In genomic region chr15:70605606-70606410, GRCh38 we compare ENCODE assay signal across 10 cellular contexts.
A peak's percentile ranks its signal among the peaks of the same experiment; 100 is the strongest.
DNase-seq lines count a peak whose midpoint lies in the region; ATAC-seq, FAIRE-seq and TF ChIP-seq lines count a peak whose summit lies in the region.
"Had no signal": no experiment of that assay in that cellular context is flagged by ENCODE, and none has a peak within 500 bp of the region (broad histone marks: within the 10 kb centered on the region; RNA-seq: fewer than 3 reads in every experiment).

No MANE protein-coding gene starts in this region.

- peak; percentile 79 for DNase-seq in M059J (ENCODE audit: low read depth)
- DNase-seq in caudate nucleus (lab: John Stamatoyannopoulos, UW): peak in 52 of 61 donors; percentile 6 to 87 (median 58)
- DNase-seq in kidney: peak; percentile 83
- peak; percentile 82 for DNase-seq in stomach
- DNase-seq in germinal center (ENCODE audit: low spot score): no peak
- DNase-seq in NCI-H1417 treated with DMSO at 0.1 percent for 48 hours (lab: John Stamatoyannopoulos, UW): no peak
- no peak for DNase-seq in stimulated activated naive CD4-positive, alpha-beta T cell (lab: John Stamatoyannopoulos, UW)
- DNase-seq: activated T-cell treated with anti-CD3 and anti-CD28 coated beads, Interleukin-2, amount 50 U/mL, for 72 hours had no signal

- H3K4me3 ChIP-seq in kidney (ENCODE audit: low read length in 2 of 2) (no peak overlapping the region), stomach (no peak overlapping the region)

- H3K36me3 ChIP-seq in kidney (ENCODE audit: control insufficient read depth in 1 of 2, insufficient read depth in 2 of 2, low read length in 2 of 2): no peaks in the 10 kb centered on the region
- no peaks in the 10 kb centered on the region for H3K36me3 ChIP-seq in stomach

- FAIRE-seq in kidney (lab: Jason Lieb, UNC): no peak
- FAIRE-seq: keratinocyte had no signal

- TF ChIP-seq EP300 in stomach (IDR thresholded peaks at IDR 0.05): no peak

- 35 to 53% (median 41%) methylated on average over 7 of the region's 7 CpGs for WGBS in stomach, 5 donors

- no peaks in the 10 kb centered on the region for H3K9me3 ChIP-seq in kidney (ENCODE audit: control insufficient read depth in 1 of 2, low read length in 2 of 2)
- H3K9me3 ChIP-seq in stomach: no peaks in the 10 kb centered on the region

- H3K4me1 ChIP-seq in kidney (ENCODE audit: control insufficient read depth in 1 of 2, insufficient read depth in 1 of 2, low read depth in 1 of 2, low read length in 2 of 2) (peaks cover 0 to 8% of the 10 kb centered on the region in 2 donors), stomach (peaks cover 13 to 26% (median 18%) of the 10 kb centered on the region in 4 donors)

- TF ChIP-seq POLR2A in stomach (IDR thresholded peaks at IDR 0.05): no peak

- intact Hi-C loops in kidney (cut with DNase I): no loop called here
- intact Hi-C loops in stomach (cut with DNase I; ENCODE audit: low total_unique reads): no loop called here

- TF ChIP-seq CTCF in kidney (IDR thresholded peaks at IDR 0.05; ENCODE audit: borderline replicate concordance, extremely low read depth, insufficient read depth) (no peak), stomach (IDR thresholded peaks at IDR 0.05) (no peak)

- no peak for ATAC-seq in HG02884 (IDR thresholded peaks at IDR 0.05; ENCODE audit: unreplicated experiment)
- ATAC-seq: activated T-cell treated with anti-CD3 and anti-CD28 coated beads, Interleukin-2, amount 50 U/mL, for 72 hours had no signal

- peak overlapping the region; percentile 76 for H3K27ac ChIP-seq in caudate nucleus (ENCODE audit: low read depth, low read length)
- no peak overlapping the region for H3K27ac ChIP-seq in kidney (ENCODE audit: low read depth in 2 of 2, low read length in 2 of 2)
- peak overlapping the region in 2 of 5 donors; percentile 19 to 48 for H3K27ac ChIP-seq in stomach

- no peak overlapping the region for H3K9ac ChIP-seq in kidney (ENCODE audit: low read length in 2 of 2)

- no peaks in the 10 kb centered on the region for H3K27me3 ChIP-seq in stomach

Comparison
In these comparisons a context has a peak if more than half of its experiments do, and no peak if none do; other contexts are left out.
1. DNase-seq: peak in M059J (single experiment), caudate nucleus (52 of 61), kidney (single experiment) and stomach (single experiment); none in germinal center (single experiment), NCI-H1417 treated with DMSO at 0.1 percent for 48 hours (single experiment) and stimulated activated naive CD4-positive, alpha-beta T cell (0 of 6).